Comparison of ENCODE assay signal across 22 cellular contexts in the genomic region with DNA sequence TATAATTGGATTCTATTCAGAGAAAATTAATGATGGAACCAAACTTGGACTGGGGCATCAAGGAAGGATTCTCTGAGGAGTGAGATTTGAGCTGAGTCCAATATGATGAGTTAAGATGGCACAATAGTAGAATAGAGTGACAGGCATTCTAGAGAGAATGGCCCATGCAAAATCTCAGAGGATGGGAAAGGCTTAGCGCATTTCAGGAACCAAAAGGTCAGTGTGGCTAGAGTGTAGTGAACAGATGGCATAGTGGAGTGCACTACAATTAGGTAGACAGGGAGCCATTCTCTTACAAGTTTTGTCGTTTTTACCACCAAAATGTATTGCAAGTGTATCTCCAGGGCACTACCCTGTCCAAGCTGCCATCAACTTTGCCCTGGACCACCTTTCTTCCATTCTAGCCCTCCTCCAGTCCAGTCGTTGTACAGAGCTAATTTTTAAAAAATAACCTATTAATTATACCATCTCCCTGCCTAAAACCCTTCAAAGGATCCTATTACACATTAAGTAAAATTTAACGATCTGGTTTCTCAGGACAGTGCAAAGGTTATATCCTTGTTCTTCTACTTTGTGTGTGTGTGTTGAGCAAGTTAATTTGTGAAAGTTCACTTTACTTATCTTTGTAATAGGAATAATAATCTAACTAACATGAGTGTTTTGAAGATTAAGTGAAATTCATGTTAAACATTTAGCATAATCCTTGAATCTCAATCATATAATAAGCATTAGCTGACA.
"Had no signal": no experiment of that assay in that cellular context is flagged by ENCODE, and none has a peak within 500 bp of the region (broad histone marks: within the 10 kb centered on the region; RNA-seq: fewer than 3 reads in every experiment).

No MANE protein-coding gene starts in this region.

- H3K4me1 ChIP-seq: colonic mucosa, neural progenitor cell, parathyroid adenoma, prostate gland, testis, tibial nerve had no signal

- H3K9ac ChIP-seq: neural progenitor cell, parathyroid adenoma had no signal

- H3K36me3 ChIP-seq: colonic mucosa, neural progenitor cell, prostate gland had no signal

- FAIRE-seq: frontal cortex, keratinocyte had no signal

- H2AFZ ChIP-seq: neural progenitor cell, parathyroid adenoma had no signal

- ATAC-seq: esophagus mucosa; left cardiac atrium; mucosa of descending colon; naive thymus-derived CD8-positive, alpha-beta T cell; sciatic nerve; stimulated activated naive B cell treated with anti-CD40 and anti-IgM and Interleukin-4, amounts not matched to agents 10 μg/mL and 1 μg/mL and 100 μg/mL, for 72 hours; stimulated activated naive CD8-positive, alpha-beta T cell treated with anti-CD3 and anti-CD28 coated beads, Interleukin-15, amount 100 ng/mL, for 72 hours had no signal

- H3K4me2 ChIP-seq: neural progenitor cell had no signal

- H3K79me2 ChIP-seq: parathyroid adenoma had no signal

- H3K27ac ChIP-seq: colonic mucosa, neural progenitor cell, parathyroid adenoma, prostate gland, testis, tibial nerve had no signal

- H3K4me3 ChIP-seq: colonic mucosa, mucosa of descending colon, neural progenitor cell, prostate gland, testis, tibial nerve had no signal

- DNase-seq: caudate nucleus; colonic mucosa; effector CD4-positive, alpha-beta T cell; left cardiac atrium; mammary epithelial cell; mucosa of descending colon; naive thymus-derived CD8-positive, alpha-beta T cell; nucleus accumbens; retina; stimulated activated CD4-positive, alpha-beta T cell treated with anti-CD3 and anti-CD28 coated beads, Interleukin-2, amount 100 ng/mL, for 24 hours; stimulated activated CD4-positive, alpha-beta T cell treated with anti-CD3 and anti-CD28 coated beads, Interleukin-4, amount 100 ng/mL, for 4 hours; stimulated activated naive B cell treated with anti-CD40 and anti-IgM and Interleukin-4, amounts not matched to agents 10 μg/mL and 1 μg/mL and 100 μg/mL, for 72 hours; stimulated activated naive CD8-positive, alpha-beta T cell treated with anti-CD3 and anti-CD28 coated beads, Interleukin-15, amount 100 ng/mL, for 72 hours; testis had no signal

- H3K9me3 ChIP-seq: prostate gland, testis had no signal

- H3K27me3 ChIP-seq: colonic mucosa, neural progenitor cell, testis, tibial nerve had no signal
